9 cellular contexts compared by ENCODE assay signal in the genomic region with DNA sequence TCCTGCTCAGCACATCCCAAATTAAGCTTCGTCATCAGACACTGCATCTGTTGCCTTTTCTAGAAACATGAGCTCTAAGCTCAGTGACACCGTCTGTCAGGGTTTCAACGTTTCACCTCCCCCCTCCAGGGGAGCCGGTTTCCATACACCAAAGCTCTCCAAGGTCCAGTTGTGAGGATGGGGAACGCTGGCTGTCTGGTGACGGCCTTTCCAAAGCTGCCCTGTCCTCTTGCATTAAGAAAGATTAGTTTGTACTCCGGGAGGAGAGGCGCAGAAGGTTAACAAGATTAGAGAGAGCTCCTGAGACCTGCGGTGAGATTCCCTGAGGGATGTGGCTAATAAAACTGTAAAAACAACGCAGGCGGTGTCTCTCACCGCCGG. TPM values are rescaled to one million over a fixed set of nuclear protein-coding genes. Genes with fewer than 3 reads are reported as not detected.
DNase-seq lines count a peak whose midpoint lies in the region; ATAC-seq and TF ChIP-seq lines count a peak whose summit lies in the region.
"Had no signal": no experiment of that assay in that cellular context is flagged by ENCODE, and none has a peak within 500 bp of the region (broad histone marks: within the 10 kb centered on the region; RNA-seq: fewer than 3 reads in every experiment).

No MANE protein-coding gene starts in this region.

- H4K20me1 ChIP-seq in mammary epithelial cell (ENCODE audit: insufficient read depth, low read length) = no peaks in the 10 kb centered on the region

- POLR2A ChIA-PET in activated CD4-positive, alpha-beta T cell treated with anti-CD3 and anti-CD28 coated beads, Interleukin-2, amount 10 ng/mL, durations not matched to agents 7 days and 5 days (lab: Charles Lee) = no interaction called here

- H3K4me3 Mint-ChIP-seq in activated CD4-positive, alpha-beta T cell treated with anti-CD3 and anti-CD28 coated beads, Interleukin-2, amount 10 ng/mL, durations not matched to agents 7 days and 5 days = peak overlapping the region; percentile 92

- H3K27me3 ChIP-seq in mammary epithelial cell (ENCODE audit: insufficient read depth, low read length) = no peaks in the 10 kb centered on the region
- H3K27me3 ChIP-seq in spleen (replicated peaks in 1 of 7) = no peaks in the 10 kb centered on the region
- no peaks in the 10 kb centered on the region for H3K27me3 ChIP-seq in brain microvascular endothelial cell (replicated peaks)

- H3K9ac ChIP-seq in mammary epithelial cell (ENCODE audit: insufficient read depth, low read length) = peak overlapping the region; percentile 31

- no peak for DNase-seq in activated CD4-positive, alpha-beta T cell treated with anti-CD3 and anti-CD28 coated beads, Interleukin-2, amount 10 ng/mL, durations not matched to agents 7 days and 5 days
- DNase-seq in activated CD4-positive, alpha-beta T cell treated with anti-CD3 and anti-CD28 coated beads, Interleukin-2, amount 50 U/mL, for 1 hour = no peak
- DNase-seq in KG1 (lab: John Stamatoyannopoulos, UW) (peak; percentile 49), mammary epithelial cell (no peak), spleen (peak; percentile 58), AG08396 (ENCODE audit: low spot score) (no peak), brain microvascular endothelial cell (no peak)

- CTCF ChIA-PET in activated CD4-positive, alpha-beta T cell treated with anti-CD3 and anti-CD28 coated beads, Interleukin-2, amount 10 ng/mL, durations not matched to agents 7 days and 5 days (lab: Charles Lee) = no interaction called here
- CTCF ChIA-PET in mammary epithelial cell (lab: Charles Lee; ENCODE audit: low non-redundant PET) = no interaction called here

- peak overlapping the region; percentile 89 for H3K4me2 ChIP-seq in mammary epithelial cell (ENCODE audit: insufficient read depth, low read depth, low read length)

- TF ChIP-seq CTCF in mammary epithelial cell (conservative IDR thresholded peaks at IDR 0.05 in 1 of 2, IDR thresholded peaks at IDR 0.05 in 1 of 2; ENCODE audit: extremely low read depth in 1 of 2, insufficient read depth in 1 of 2, low read depth in 1 of 2, low read length in 2 of 2) (no peak), spleen (IDR thresholded peaks at IDR 0.05 in 8 of 11, conservative IDR thresholded peaks at IDR 0.05 in 3 of 11) (no peak), brain microvascular endothelial cell (IDR thresholded peaks at IDR 0.05; ENCODE audit: low read depth, low read length, missing control alignments) (no peak)

- H3K4me1 Mint-ChIP-seq in activated CD4-positive, alpha-beta T cell treated with anti-CD3 and anti-CD28 coated beads, Interleukin-2, amount 10 ng/mL, durations not matched to agents 7 days and 5 days = peaks cover 41% of the 10 kb centered on the region

- dilution Hi-C loops in mammary epithelial cell (cut with HindIII; ENCODE audit: low sequenced_read_pairs) = no loop called here

- H3K4me3 ChIP-seq in mammary epithelial cell (replicated peaks in 1 of 3; ENCODE audit: insufficient read depth in 1 of 3, low read depth in 2 of 3, low read length in 3 of 3) = peak overlapping the region; percentile 43 to 64 (median 59)
- peak overlapping the region; percentile 1 to 64 (median 30) for H3K4me3 ChIP-seq in spleen
- H3K4me3 ChIP-seq in brain microvascular endothelial cell (ENCODE audit: low read depth, low read length) = no peak overlapping the region

- TF ChIP-seq POLR2A in spleen (IDR thresholded peaks at IDR 0.05) = no peak

- H3K36me3 ChIP-seq in mammary epithelial cell (ENCODE audit: insufficient read depth, low read length) = no peaks in the 10 kb centered on the region
- H3K36me3 ChIP-seq in spleen = no peaks in the 10 kb centered on the region
- no peaks in the 10 kb centered on the region for H3K36me3 ChIP-seq in brain microvascular endothelial cell (replicated peaks)

- H3K9me3 ChIP-seq in mammary epithelial cell (replicated peaks; ENCODE audit: insufficient read depth, low read length) = no peaks in the 10 kb centered on the region
- H3K9me3 ChIP-seq in spleen = no peaks in the 10 kb centered on the region

- H3K9me3 Mint-ChIP-seq in activated CD4-positive, alpha-beta T cell treated with anti-CD3 and anti-CD28 coated beads, Interleukin-2, amount 10 ng/mL, durations not matched to agents 7 days and 5 days = no peaks in the 10 kb centered on the region

- H3K27ac ChIP-seq in mammary epithelial cell (ENCODE audit: insufficient read depth, low read depth, low read length) = peak overlapping the region; percentile 65
- peak overlapping the region; percentile 21 to 84 (median 72) for H3K27ac ChIP-seq in spleen
- H3K27ac ChIP-seq in brain microvascular endothelial cell = no peak overlapping the region

- intact Hi-C loops in mammary epithelial cell (cut with micrococcal nuclease) (loop anchor here (10.0 kb wide), 1 partner anchor 203 kb away; the partner anchor contains the start of gene ASMTL), spleen (cut with DNase I; ENCODE audit: low total_unique reads) (no loop called here)

- H3K27me3 Mint-ChIP-seq in activated CD4-positive, alpha-beta T cell treated with anti-CD3 and anti-CD28 coated beads, Interleukin-2, amount 10 ng/mL, durations not matched to agents 7 days and 5 days = no peaks in the 10 kb centered on the region

- 10% methylated on average over 13 of the region's 13 CpGs for WGBS in mammary epithelial cell (ENCODE audit: low coverage, missing lambda C conversion rate)
- 40 to 48% (median 43%) methylated on average over 13 of the region's 13 CpGs for WGBS in spleen, 5 donors

- peak overlapping the region; percentile 93 for H3K27ac Mint-ChIP-seq in activated CD4-positive, alpha-beta T cell treated with anti-CD3 and anti-CD28 coated beads, Interleukin-2, amount 10 ng/mL, durations not matched to agents 7 days and 5 days

- H3K4me1 ChIP-seq in mammary epithelial cell (ENCODE audit: insufficient read depth, low read length) (peaks cover 9% of the 10 kb centered on the region), spleen (peaks cover 0 to 56% (median 8%) of the 10 kb centered on the region in 6 donors)

- BruUV-seq in mammary epithelial cell (replicated peaks; lab: Mats Ljungman, UMichigan) = TSS peak; percentile 68

- H2AFZ ChIP-seq in mammary epithelial cell (ENCODE audit: low read depth, low read length) = peak overlapping the region; percentile 95

- peaks cover 15% of the 10 kb centered on the region for H3K79me2 ChIP-seq in mammary epithelial cell (ENCODE audit: insufficient read depth, low read length)

- no peak for ATAC-seq in GM21360 (IDR thresholded peaks at IDR 0.05; ENCODE audit: unreplicated experiment)

- peaks cover 22% of the 10 kb centered on the region for H3K36me3 Mint-ChIP-seq in activated CD4-positive, alpha-beta T cell treated with anti-CD3 and anti-CD28 coated beads, Interleukin-2, amount 10 ng/mL, durations not matched to agents 7 days and 5 days (ENCODE audit: low read depth)

- in situ Hi-C loops in mammary epithelial cell (cut with MboI; ENCODE audit: low sequenced_read_pairs in 2 of 2) (loop anchor here (10.0 to 25.0 kb wide), 3 partner anchors 937 to 1154 kb away; no protein-coding TSS in a partner anchor), brain microvascular endothelial cell (cut with HindIII; ENCODE audit: low pct_ligation_motif_present, low sequenced_read_pairs) (no loop called here)

RNA-seq across cellular contexts. Expression of gene ASMT, which starts 43.2 kb away (rescaled TPM):
- total RNA-seq in activated CD4-positive, alpha-beta T cell treated with anti-CD3 and anti-CD28 coated beads, Interleukin-2, amount 10 ng/mL, durations not matched to agents 7 days and 5 days = not detected
- total RNA-seq in mammary epithelial cell (not detected), spleen (1 to 10 TPM in 1 of 7 donors, under 1 TPM in 4, not detected in 2; 0.25 to 9.6 (median 0.54) TPM)
- polyA plus RNA-seq in mammary epithelial cell (not detected), spleen (1 to 10 TPM in 2 of 3 donors, under 1 TPM in 1; 0.11 to 3.9 (median 1.2) TPM)
- polyA minus RNA-seq in mammary epithelial cell = not detected
- polyA plus RNA-seq: BJ had no signal

Comparison
In these comparisons a context has a peak if more than half of its experiments do, and no peak if none do; other contexts are left out.
1. DNase-seq: peak in KG1 (single experiment) and spleen (single experiment); none in activated CD4-positive, alpha-beta T cell treated with anti-CD3 and anti-CD28 coated beads, Interleukin-2, amount 10 ng/mL, durations not matched to agents 7 days and 5 days (single experiment), activated CD4-positive, alpha-beta T cell treated with anti-CD3 and anti-CD28 coated beads, Interleukin-2, amount 50 U/mL, for 1 hour (single experiment), mammary epithelial cell (single experiment), AG08396 (single experiment) and brain microvascular endothelial cell (single experiment).